ENCODE assay signal across 8 cellular contexts in the genomic region with DNA sequence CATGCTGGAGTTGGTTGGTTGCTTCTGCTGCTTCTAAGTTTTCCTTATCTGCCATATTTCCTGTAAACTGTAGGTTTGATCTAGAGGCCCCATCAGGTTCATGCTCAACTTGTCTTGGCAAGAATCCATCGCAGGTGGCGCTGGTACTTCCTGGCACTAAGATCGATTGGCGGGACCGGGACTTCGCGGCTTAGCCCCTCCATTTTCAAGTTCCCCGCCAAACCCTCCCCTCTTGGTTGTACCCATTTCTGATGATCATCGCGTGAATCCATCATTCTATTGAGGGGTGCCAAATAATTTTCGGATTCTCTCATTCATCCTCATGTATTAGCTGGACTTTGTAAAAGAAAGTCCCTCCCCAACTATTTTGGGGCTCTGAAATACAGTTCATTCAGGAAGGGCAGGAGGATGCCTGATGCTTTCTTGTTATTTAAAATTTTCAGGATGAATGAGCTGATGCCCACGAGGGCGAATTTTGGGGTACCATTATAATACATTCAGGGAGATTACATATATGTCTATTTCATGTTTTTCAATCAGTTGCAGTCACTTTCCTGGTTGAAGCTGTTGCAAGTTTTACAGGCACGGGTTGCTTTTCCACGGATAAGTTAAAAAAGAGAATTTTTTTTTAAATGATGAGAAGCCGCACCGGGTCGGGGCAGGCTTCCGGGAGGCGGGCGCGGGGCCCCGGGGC. TPM values are rescaled to one million over a fixed set of nuclear protein-coding genes. Genes with fewer than 3 reads are reported as not detected.
DNase-seq lines count a peak whose midpoint lies in the region; ATAC-seq and TF ChIP-seq lines count a peak whose summit lies in the region.

No MANE protein-coding gene starts in this region.

- no TSS peak for BruUV-seq in Panc1 (replicated peaks; lab: Mats Ljungman, UMichigan)

- H3K9me3 ChIP-seq in Karpas-422 (ENCODE audit: low read length) (no peaks in the 10 kb centered on the region), Panc1 (ENCODE audit: control insufficient read depth, insufficient read depth, low read depth, low read length) (no peaks in the 10 kb centered on the region), parathyroid adenoma (ENCODE audit: control insufficient read depth, low read length) (no peaks in the 10 kb centered on the region)

- no peaks in the 10 kb centered on the region for H3K9me3 Mint-ChIP-seq in activated T-cell treated with anti-CD3 and anti-CD28 coated beads, Interleukin-2, amount 50 U/mL, for 24 hours
- peaks cover 5% of the 10 kb centered on the region for H3K9me3 Mint-ChIP-seq in type B pancreatic cell

- H3K36me3 Mint-ChIP-seq in activated T-cell treated with anti-CD3 and anti-CD28 coated beads, Interleukin-2, amount 50 U/mL, for 24 hours (ENCODE audit: low read depth): peaks cover 23% of the 10 kb centered on the region
- H3K36me3 Mint-ChIP-seq in type B pancreatic cell: no peaks in the 10 kb centered on the region

- CTCF ChIA-PET in Panc1 (lab: Charles Lee): interaction anchor here (0.9 kb wide), 1 partner anchor 72 kb away, joined by 3 read pairs; no protein-coding TSS in a partner anchor

- H3K27me3 ChIP-seq in Karpas-422 (ENCODE audit: low read length) (no peaks in the 10 kb centered on the region), Panc1 (ENCODE audit: control insufficient read depth, insufficient read depth, low read length) (no peaks in the 10 kb centered on the region), parathyroid adenoma (ENCODE audit: control insufficient read depth, insufficient read depth, low read length) (no peaks in the 10 kb centered on the region)

- H3K79me2 ChIP-seq in Karpas-422 (ENCODE audit: low read length) (peaks cover 46% of the 10 kb centered on the region), parathyroid adenoma (no peaks in the 10 kb centered on the region)

- H3K9ac ChIP-seq in Karpas-422 (ENCODE audit: low read length): peak overlapping the region; percentile 74
- no peak overlapping the region for H3K9ac ChIP-seq in parathyroid adenoma

- POLR2A ChIA-PET in Panc1 (lab: Charles Lee): no interaction called here

- H2AFZ ChIP-seq in Karpas-422 (ENCODE audit: low read length): peak overlapping the region; percentile 66
- H2AFZ ChIP-seq in parathyroid adenoma: peak overlapping the region; percentile 76

- H3K27me3 Mint-ChIP-seq in activated T-cell treated with anti-CD3 and anti-CD28 coated beads, Interleukin-2, amount 50 U/mL, for 24 hours: no peaks in the 10 kb centered on the region
- no peaks in the 10 kb centered on the region for H3K27me3 Mint-ChIP-seq in type B pancreatic cell

- H3K4me1 Mint-ChIP-seq in activated T-cell treated with anti-CD3 and anti-CD28 coated beads, Interleukin-2, amount 50 U/mL, for 24 hours (ENCODE audit: low read depth): peaks cover 33% of the 10 kb centered on the region
- peaks cover 25% of the 10 kb centered on the region for H3K4me1 Mint-ChIP-seq in type B pancreatic cell (ENCODE audit: unreplicated experiment)

- H4K20me1 ChIP-seq in Karpas-422 (ENCODE audit: insufficient read depth, low read depth, low read length): peaks cover 17% of the 10 kb centered on the region

- H3K9me2 ChIP-seq in Karpas-422 (replicated peaks; ENCODE audit: insufficient read depth, low read length): no peaks in the 10 kb centered on the region

- H3K27ac ChIP-seq in Karpas-422 (ENCODE audit: low read length) (peak overlapping the region; percentile 97), Panc1 (ENCODE audit: low read length) (peak overlapping the region; percentile 96), parathyroid adenoma (peak overlapping the region; percentile 58)

- TF ChIP-seq CTCF in Panc1 (IDR thresholded peaks at IDR 0.05): no peak; the same call in 1 of the 2 replicates
- TF ChIP-seq CTCF in parathyroid adenoma (IDR thresholded peaks at IDR 0.05): peak; percentile 17
- TF ChIP-seq CTCF in type B pancreatic cell (conservative IDR thresholded peaks at IDR 0.05): peak; percentile 73

- H3K36me3 ChIP-seq in Karpas-422 (ENCODE audit: insufficient read depth, low read length) (peaks cover 4% of the 10 kb centered on the region; the same call in 1 of the 2 replicates), Panc1 (ENCODE audit: control insufficient read depth, insufficient read depth, low read length) (peaks cover 10% of the 10 kb centered on the region; the same call in 1 of the 2 replicates), parathyroid adenoma (ENCODE audit: control insufficient read depth, insufficient read depth, low read length) (no peaks in the 10 kb centered on the region)

- peak; percentile 69 for DNase-seq in CD1c-positive myeloid dendritic cell (ENCODE audit: extremely low spot score)
- DNase-seq in Karpas-422: peak; percentile 95
- DNase-seq in Panc1 (ENCODE audit: low read depth, low spot score): peak; percentile 60
- DNase-seq in activated T-cell treated with anti-CD3 and anti-CD28 coated beads, Interleukin-2, amount 50 U/mL, for 24 hours: peak; percentile 84
- DNase-seq in fibroblast of the conjunctiva (ENCODE audit: low read depth): peak; percentile 8
- DNase-seq in type B pancreatic cell (ENCODE audit: extremely low spot score, unreplicated experiment): peak; percentile 78

- H3K4me3 Mint-ChIP-seq in activated T-cell treated with anti-CD3 and anti-CD28 coated beads, Interleukin-2, amount 50 U/mL, for 24 hours: peak overlapping the region; percentile 76
- H3K4me3 Mint-ChIP-seq in type B pancreatic cell: peak overlapping the region; percentile 84

- H3K4me1 ChIP-seq in Karpas-422 (ENCODE audit: low read length): peaks cover 41% of the 10 kb centered on the region
- H3K4me1 ChIP-seq in Panc1 (ENCODE audit: control insufficient read depth, insufficient read depth, low read length): peaks cover 12% of the 10 kb centered on the region
- H3K4me1 ChIP-seq in parathyroid adenoma: peaks cover 13% of the 10 kb centered on the region

- peak overlapping the region; percentile 93 for H3K4me2 ChIP-seq in Karpas-422 (ENCODE audit: low read depth, low read length, poor library complexity, severe bottlenecking)
- H3K4me2 ChIP-seq in parathyroid adenoma (ENCODE audit: low read length): peak overlapping the region; percentile 90

- in situ Hi-C loops in Panc1 (cut with HindIII; ENCODE audit: low pct_unique_long_range_greater_than_20kb, low sequenced_read_pairs): no loop called here

- H3K4me3 ChIP-seq in Karpas-422 (ENCODE audit: low read length) (peak overlapping the region; percentile 63), Panc1 (ENCODE audit: low read depth in 2 of 2, low read length in 2 of 2) (peak overlapping the region; percentile 57 to 79), parathyroid adenoma (ENCODE audit: low read depth, low read length) (peak overlapping the region; percentile 35)

- ATAC-seq in GM19467 (IDR thresholded peaks at IDR 0.05; ENCODE audit: unreplicated experiment): peak; percentile 29
- ATAC-seq in Panc1: peak; percentile 54

- peak overlapping the region; percentile 88 for H3K27ac Mint-ChIP-seq in activated T-cell treated with anti-CD3 and anti-CD28 coated beads, Interleukin-2, amount 50 U/mL, for 24 hours
- H3K27ac Mint-ChIP-seq in type B pancreatic cell: peak overlapping the region; percentile 76

- intact Hi-C loops in Panc1 (cut with micrococcal nuclease; ENCODE audit: unreplicated experiment): no loop called here

RNA-seq across cellular contexts. Expression of a gene that starts 0.4 kb away (rescaled TPM):
- total RNA-seq in Karpas-422 (2014; rRNA removed; shearing (Covaris generic); ENCODE audit: low replicate concordance): 48.9 and 52.9 TPM in 2 replicates
- total RNA-seq in Panc1 (2021; ENCODE audit: unreplicated experiment) (35.1 TPM), type B pancreatic cell (ENCODE audit: low replicate concordance) (18.1 and 19.0 TPM in 2 replicates)
- 15.1 TPM for polyA plus RNA-seq in Panc1 (2012; ENCODE audit: insufficient read length)

RNA-seq across cellular contexts. Expression of a gene that starts 4.1 kb away (rescaled TPM):
- total RNA-seq in Karpas-422 (2014; rRNA removed; shearing (Covaris generic); ENCODE audit: low replicate concordance): 10.8 and 23.7 TPM in 2 replicates
- 57.4 TPM for total RNA-seq in Panc1 (2021; ENCODE audit: unreplicated experiment)
- 51.3 TPM for polyA plus RNA-seq in Panc1 (2012; ENCODE audit: insufficient read length)
- total RNA-seq in type B pancreatic cell (ENCODE audit: low replicate concordance): 19.3 and 24.1 TPM in 2 replicates

Comparison
In these comparisons a context has a peak if more than half of its experiments do, and no peak if none do; other contexts are left out.
1. Peak in every context shown above with its lines: DNase-seq, ATAC-seq, H3K4me3 ChIP-seq and H3K27ac ChIP-seq.
2. DNase-seq: peak in every context shown above with its lines; median percentile 95 in Karpas-422; 84 in activated T-cell treated with anti-CD3 and anti-CD28 coated beads, Interleukin-2, amount 50 U/mL, for 24 hours; 78 in type B pancreatic cell; 69 in CD1c-positive myeloid dendritic cell; 60 in Panc1; 8 in fibroblast of the conjunctiva.